Comparison of ENCODE assay signal across 1 cellular context in the genomic region with DNA sequence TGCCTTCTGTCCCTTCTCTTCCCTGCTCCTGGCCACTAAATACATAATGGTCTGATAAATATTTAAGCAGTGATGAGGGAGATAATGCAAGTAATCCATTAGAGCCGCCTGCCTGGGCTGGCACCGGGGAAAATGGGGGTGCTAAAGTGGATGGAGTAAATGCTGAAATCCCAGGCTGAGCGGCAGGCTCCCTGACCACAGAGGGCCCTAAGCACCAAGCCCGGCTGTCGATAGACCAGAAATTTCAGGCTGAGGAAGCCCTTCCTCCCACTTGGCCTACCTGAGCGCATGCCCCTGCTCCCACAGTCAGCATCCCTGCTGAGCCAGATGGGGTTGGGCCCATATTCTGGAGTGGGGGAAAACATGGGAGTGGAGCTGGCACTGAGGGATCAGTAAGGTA.
TF ChIP-seq lines count a peak whose summit lies in the region.

No MANE protein-coding gene starts in this region.

TF ChIP-seq in GM23338, 12 proteins besides CTCF, POLR2A, EP300 and RAD21 (continued from another document):
- TF ChIP-seq ZNF462 (CRISPR knock-in tag; IDR thresholded peaks at IDR 0.05) (no peak), POLR2AphosphoS5 (IDR thresholded peaks at IDR 0.05; ENCODE audit: low read depth) (no peak), ZNF114 (CRISPR knock-in tag; IDR thresholded peaks at IDR 0.05) (no peak)
- TF ChIP-seq, protein P1, sequence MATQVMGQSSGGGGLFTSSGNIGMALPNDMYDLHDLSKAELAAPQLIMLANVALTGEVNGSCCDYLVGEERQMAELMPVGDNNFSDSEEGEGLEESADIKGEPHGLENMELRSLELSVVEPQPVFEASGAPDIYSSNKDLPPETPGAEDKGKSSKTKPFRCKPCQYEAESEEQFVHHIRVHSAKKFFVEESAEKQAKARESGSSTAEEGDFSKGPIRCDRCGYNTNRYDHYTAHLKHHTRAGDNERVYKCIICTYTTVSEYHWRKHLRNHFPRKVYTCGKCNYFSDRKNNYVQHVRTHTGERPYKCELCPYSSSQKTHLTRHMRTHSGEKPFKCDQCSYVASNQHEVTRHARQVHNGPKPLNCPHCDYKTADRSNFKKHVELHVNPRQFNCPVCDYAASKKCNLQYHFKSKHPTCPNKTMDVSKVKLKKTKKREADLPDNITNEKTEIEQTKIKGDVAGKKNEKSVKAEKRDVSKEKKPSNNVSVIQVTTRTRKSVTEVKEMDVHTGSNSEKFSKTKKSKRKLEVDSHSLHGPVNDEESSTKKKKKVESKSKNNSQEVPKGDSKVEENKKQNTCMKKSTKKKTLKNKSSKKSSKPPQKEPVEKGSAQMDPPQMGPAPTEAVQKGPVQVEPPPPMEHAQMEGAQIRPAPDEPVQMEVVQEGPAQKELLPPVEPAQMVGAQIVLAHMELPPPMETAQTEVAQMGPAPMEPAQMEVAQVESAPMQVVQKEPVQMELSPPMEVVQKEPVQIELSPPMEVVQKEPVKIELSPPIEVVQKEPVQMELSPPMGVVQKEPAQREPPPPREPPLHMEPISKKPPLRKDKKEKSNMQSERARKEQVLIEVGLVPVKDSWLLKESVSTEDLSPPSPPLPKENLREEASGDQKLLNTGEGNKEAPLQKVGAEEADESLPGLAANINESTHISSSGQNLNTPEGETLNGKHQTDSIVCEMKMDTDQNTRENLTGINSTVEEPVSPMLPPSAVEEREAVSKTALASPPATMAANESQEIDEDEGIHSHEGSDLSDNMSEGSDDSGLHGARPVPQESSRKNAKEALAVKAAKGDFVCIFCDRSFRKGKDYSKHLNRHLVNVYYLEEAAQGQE (IDR thresholded peaks at IDR 0.05; ENCODE audit: unreplicated experiment), result no peak
